Comparison of ENCODE assay signal across 12 cellular contexts in the genomic region with DNA sequence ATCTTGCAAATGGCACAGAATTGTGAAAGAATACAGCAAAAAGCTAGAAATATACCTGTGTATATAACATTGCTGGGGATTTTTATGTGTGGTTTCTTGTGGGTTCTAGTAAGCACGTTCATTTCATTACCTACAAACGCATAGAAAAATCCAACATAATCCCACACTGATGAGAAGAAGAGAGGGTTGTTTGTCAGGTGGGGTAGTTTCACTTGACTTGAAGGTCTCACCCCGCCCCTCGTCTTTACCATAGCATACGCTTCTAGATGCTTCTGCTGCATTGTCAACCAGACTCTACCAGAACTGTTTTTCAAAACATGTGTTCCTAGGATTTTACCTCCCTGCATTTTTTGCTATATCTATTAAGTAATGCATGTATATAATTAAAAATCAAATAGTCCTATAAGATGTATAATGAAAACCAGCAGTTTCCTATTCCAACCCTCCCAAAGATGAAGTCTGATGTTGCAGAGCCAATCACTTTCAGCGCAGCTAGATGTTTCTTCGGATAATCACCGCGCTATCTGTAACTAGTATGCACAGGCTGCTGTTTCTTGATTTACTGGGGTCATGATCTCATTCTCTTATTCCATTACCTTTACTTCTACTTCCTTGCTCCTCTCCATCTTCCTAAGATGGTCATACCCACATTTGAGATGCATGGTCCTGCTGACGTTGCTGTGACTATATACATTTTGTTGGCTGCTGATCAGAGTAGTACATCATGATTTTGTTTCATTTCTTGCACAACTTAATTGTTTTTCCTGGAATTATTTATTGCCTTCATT.
DNase-seq lines count a peak whose midpoint lies in the region; ATAC-seq and TF ChIP-seq lines count a peak whose summit lies in the region.
"Had no signal": no experiment of that assay in that cellular context is flagged by ENCODE, and none has a peak within 500 bp of the region (broad histone marks: within the 10 kb centered on the region; RNA-seq: fewer than 3 reads in every experiment).

No MANE protein-coding gene starts in this region.

- H3K4me3 Mint-ChIP-seq in activated T-helper 17 cell treated with anti-CD3 and anti-CD28 coated beads, Interleukin-2, amount 50 U/mL, for 72 hours: peak overlapping the region; percentile 96
- H3K4me3 Mint-ChIP-seq in osteocyte (ENCODE audit: unreplicated experiment): no peak overlapping the region
- H3K4me3 Mint-ChIP-seq: memory B cell had no signal

- peaks cover 48% of the 10 kb centered on the region for H3K36me3 Mint-ChIP-seq in activated T-helper 17 cell treated with anti-CD3 and anti-CD28 coated beads, Interleukin-2, amount 50 U/mL, for 72 hours (ENCODE audit: low read depth)
- no peaks in the 10 kb centered on the region for H3K36me3 Mint-ChIP-seq in osteocyte (ENCODE audit: unreplicated experiment)

- TF ChIP-seq CTCF in osteocyte (IDR thresholded peaks at IDR 0.05): no peak

- H3K27me3 Mint-ChIP-seq in activated T-helper 17 cell treated with anti-CD3 and anti-CD28 coated beads, Interleukin-2, amount 50 U/mL, for 72 hours: no peaks in the 10 kb centered on the region
- no peaks in the 10 kb centered on the region for H3K27me3 Mint-ChIP-seq in osteocyte (ENCODE audit: unreplicated experiment)
- H3K27me3 Mint-ChIP-seq: memory B cell had no signal

- no peaks in the 10 kb centered on the region for H3K9me3 Mint-ChIP-seq in activated T-helper 17 cell treated with anti-CD3 and anti-CD28 coated beads, Interleukin-2, amount 50 U/mL, for 72 hours
- H3K9me3 Mint-ChIP-seq in osteocyte (ENCODE audit: unreplicated experiment): no peaks in the 10 kb centered on the region
- H3K9me3 Mint-ChIP-seq: memory B cell had no signal

- H3K27ac Mint-ChIP-seq in activated T-helper 17 cell treated with anti-CD3 and anti-CD28 coated beads, Interleukin-2, amount 50 U/mL, for 72 hours: peak overlapping the region; percentile 99
- peak overlapping the region; percentile 98 for H3K27ac Mint-ChIP-seq in osteocyte (ENCODE audit: unreplicated experiment)

- peak; percentile 26 for ATAC-seq in GM18511 (IDR thresholded peaks at IDR 0.05; ENCODE audit: unreplicated experiment)
- peak; percentile 25 for ATAC-seq in HG02798 (IDR thresholded peaks at IDR 0.05; ENCODE audit: poor library complexity, unreplicated experiment)
- ATAC-seq in activated T-helper 17 cell treated with anti-CD3 and anti-CD28 coated beads, Interleukin-2, amount 50 U/mL, for 72 hours (replicated peaks): peak; percentile 28
- ATAC-seq in HG03280 (IDR thresholded peaks at IDR 0.05; ENCODE audit: unreplicated experiment): no peak
- ATAC-seq in GM19452 (IDR thresholded peaks at IDR 0.05; ENCODE audit: unreplicated experiment): no peak
- ATAC-seq: Right ventricle myocardium inferior had no signal

- DNase-seq in osteocyte (ENCODE audit: extremely low spot score, unreplicated experiment) (no peak), NCI-H146 (lab: John Stamatoyannopoulos, UW) (no peak)
- DNase-seq: DMS 273 treated with DMSO at 0.1 percent for 48 hours, NCI-H187 treated with DMSO at 0.1 percent for 48 hours, sigmoid colon had no signal

- peaks cover 49% of the 10 kb centered on the region for H3K4me1 Mint-ChIP-seq in activated T-helper 17 cell treated with anti-CD3 and anti-CD28 coated beads, Interleukin-2, amount 50 U/mL, for 72 hours
- H3K4me1 Mint-ChIP-seq in osteocyte (ENCODE audit: unreplicated experiment): peaks cover 86% of the 10 kb centered on the region

Comparison
In these comparisons a context has a peak if more than half of its experiments do, and no peak if none do; other contexts are left out.
1. ATAC-seq: peak in GM18511 (single experiment), HG02798 (single experiment) and activated T-helper 17 cell treated with anti-CD3 and anti-CD28 coated beads, Interleukin-2, amount 50 U/mL, for 72 hours (single experiment); none in HG03280 (single experiment) and GM19452 (single experiment).